ENCODE assay signal across 7 cellular contexts in the genomic region with DNA sequence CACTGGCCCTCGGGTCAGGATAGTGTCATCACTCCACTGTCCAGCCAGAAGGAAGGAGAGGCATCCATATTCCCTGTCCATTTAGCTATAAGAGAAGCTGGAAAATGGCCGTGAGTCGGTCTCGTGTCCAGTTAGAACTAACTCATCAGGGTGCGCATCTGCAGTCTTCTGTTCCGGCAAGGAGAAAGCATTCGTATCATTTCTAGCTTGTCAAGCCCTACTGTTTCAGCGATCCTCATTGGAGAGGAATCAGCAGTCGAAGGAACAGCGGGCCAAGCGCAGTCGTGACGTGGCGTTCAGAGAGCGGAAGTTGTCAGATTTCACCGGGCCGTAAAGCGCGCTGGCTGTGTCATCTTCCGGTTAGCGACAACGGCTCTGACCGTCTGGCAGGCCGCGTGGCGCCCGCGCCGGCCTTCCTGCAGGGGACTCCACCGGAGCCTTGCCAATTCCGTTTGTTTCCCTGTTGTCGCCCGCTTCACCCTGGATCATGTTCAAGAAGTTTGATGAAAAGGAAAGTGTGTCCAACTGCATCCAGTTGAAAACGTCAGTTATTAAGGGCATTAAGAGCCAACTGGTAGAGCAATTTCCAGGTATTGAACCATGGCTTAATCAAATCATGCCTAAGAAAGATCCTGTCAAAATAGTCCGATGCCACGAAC. TPM values are rescaled to one million over a fixed set of nuclear protein-coding genes. Genes with fewer than 3 reads are reported as not detected.
DNase-seq lines count a peak whose midpoint lies in the region; ATAC-seq and TF ChIP-seq lines count a peak whose summit lies in the region.

No MANE protein-coding gene starts in this region.

- H3K27me3 Mint-ChIP-seq in chondrocyte (ENCODE audit: low read depth): no peaks in the 10 kb centered on the region

- H3K4me1 Mint-ChIP-seq in chondrocyte (ENCODE audit: low read depth): peaks cover 47% of the 10 kb centered on the region

- TF ChIP-seq CTCF in chondrocyte (IDR thresholded peaks at IDR 0.05): peak; percentile 50

- DNase-seq in NCI-H2227 (lab: John Stamatoyannopoulos, UW; ENCODE audit: unreplicated experiment) (peak; percentile 92), chondrocyte (ENCODE audit: low spot score) (no peak), kidney glomerular epithelial cell (lab: John Stamatoyannopoulos, UW) (peak; percentile 56)
- DNase-seq in activated CD4-positive, CD25-positive, alpha-beta regulatory T cell treated with anti-CD3 and anti-CD28 coated beads, Interleukin-2, amount 50 U/mL, for 72 hours: peak; percentile 71
- DNase-seq in stimulated activated CD4-positive, alpha-beta T cell treated with anti-CD3 and anti-CD28 coated beads, Interleukin-15, amount 100 ng/mL, for 48 hours (ENCODE audit: low read depth in 2 of 2): peak; percentile 70 to 75

- TF ChIP-seq POLR2A in GM18505 (IDR thresholded peaks at IDR 0.05; ENCODE audit: borderline replicate concordance, extremely low read depth, insufficient read depth, insufficient read length): peak; percentile 86

- H3K36me3 Mint-ChIP-seq in chondrocyte (ENCODE audit: low read depth): peaks cover 48% of the 10 kb centered on the region

- ATAC-seq in GM18505 (IDR thresholded peaks at IDR 0.05; ENCODE audit: unreplicated experiment): peak; percentile 72
- peak; percentile 56 for ATAC-seq in HG02943 (IDR thresholded peaks at IDR 0.05; ENCODE audit: low read depth, unreplicated experiment)

- peak overlapping the region; percentile 83 for H3K4me3 Mint-ChIP-seq in chondrocyte (ENCODE audit: unreplicated experiment)

- peak overlapping the region; percentile 100 for H3K27ac Mint-ChIP-seq in chondrocyte (ENCODE audit: unreplicated experiment)

- H3K9me3 Mint-ChIP-seq in chondrocyte (ENCODE audit: low read depth): no peaks in the 10 kb centered on the region

RNA-seq across cellular contexts. Expression of a gene that starts 32.9 kb away (rescaled TPM):
- 228 to 277 TPM (median 269 TPM) in 3 replicates for total RNA-seq in chondrocyte

RNA-seq across cellular contexts. Expression of a gene that starts 57.9 kb away (rescaled TPM):
- 7.7 to 73.7 TPM (median 9.0 TPM) in 3 replicates for total RNA-seq in chondrocyte
